Comparison of ENCODE assay signal across 9 cellular contexts in the genomic region with DNA sequence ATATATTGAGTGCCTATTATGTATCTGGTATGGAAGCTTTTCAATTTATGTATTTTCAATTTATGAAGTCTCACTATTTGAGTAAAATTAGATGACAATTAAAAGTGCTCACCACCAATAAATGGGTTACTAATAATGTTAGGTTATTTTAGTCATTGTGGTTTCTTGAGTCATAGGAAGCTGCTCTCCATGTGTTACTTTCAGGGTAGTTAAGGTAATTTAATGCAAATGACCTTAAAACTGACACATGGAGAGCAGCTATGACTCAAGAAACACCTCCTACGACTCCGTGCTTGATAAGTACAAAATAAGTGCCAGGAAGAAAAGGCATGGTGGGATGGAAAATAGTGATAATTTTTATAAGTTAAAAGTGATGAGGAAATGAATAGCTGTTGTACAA. TPM values are rescaled to one million over a fixed set of nuclear protein-coding genes. Genes with fewer than 3 reads are reported as not detected.
A peak's percentile ranks its signal among the peaks of the same experiment; 100 is the strongest.
DNase-seq lines count a peak whose midpoint lies in the region; ATAC-seq and TF ChIP-seq lines count a peak whose summit lies in the region.
"Had no signal": no experiment of that assay in that cellular context is flagged by ENCODE, and none has a peak within 500 bp of the region (broad histone marks: within the 10 kb centered on the region; RNA-seq: fewer than 3 reads in every experiment).

No MANE protein-coding gene starts in this region.

- peak; percentile 92 for ATAC-seq in GM19025 (IDR thresholded peaks at IDR 0.05; ENCODE audit: low read depth, unreplicated experiment)
- peak; percentile 88 for ATAC-seq in HG02759 (IDR thresholded peaks at IDR 0.05; ENCODE audit: unreplicated experiment)
- no peak for ATAC-seq in gastrocnemius medialis
- no peak for ATAC-seq in right lobe of liver

- DNase-seq in NOMO-1 treated with dmso at 0.1 percent for 144 hours (lab: John Stamatoyannopoulos, UW; ENCODE audit: unreplicated experiment) (peak; percentile 6), pulmonary artery endothelial cell (ENCODE audit: low read depth, low spot score) (peak; percentile 35), amygdala (lab: John Stamatoyannopoulos, UW) (no peak), G401 (ENCODE audit: low spot score) (no peak), gastrocnemius medialis (no peak), right lobe of liver (no peak)
- DNase-seq: posterior cingulate gyrus had no signal

- no peaks in the 10 kb centered on the region for H3K36me3 ChIP-seq in gastrocnemius medialis
- H3K36me3 ChIP-seq in right lobe of liver = no peaks in the 10 kb centered on the region

- H3K4me3 ChIP-seq in gastrocnemius medialis = no peak overlapping the region
- no peak overlapping the region for H3K4me3 ChIP-seq in right lobe of liver

- H3K27me3 ChIP-seq in gastrocnemius medialis (no peaks in the 10 kb centered on the region), right lobe of liver (no peaks in the 10 kb centered on the region)

- 65% methylated on average over 2 of the region's 2 CpGs for WGBS in right lobe of liver (ENCODE audit: insufficient coverage, low coverage, low lambda C conversion rate, missing lambda C conversion rate)

- no peak for TF ChIP-seq CTCF in gastrocnemius medialis (IDR thresholded peaks at IDR 0.05 in 4 of 5, conservative IDR thresholded peaks at IDR 0.05 in 1 of 5)
- no peak for TF ChIP-seq CTCF in right lobe of liver (IDR thresholded peaks at IDR 0.05)

- TF ChIP-seq POLR2A in gastrocnemius medialis (IDR thresholded peaks at IDR 0.05) (no peak), right lobe of liver (IDR thresholded peaks at IDR 0.05) (no peak)

- in situ Hi-C loops in G401 (cut with HindIII; ENCODE audit: low sequenced_read_pairs) = no loop called here
- in situ Hi-C loops in gastrocnemius medialis (cut with MboI; ENCODE audit: low sequenced_read_pairs in 4 of 4) = no loop called here

- H3K9me3 ChIP-seq in gastrocnemius medialis (no peaks in the 10 kb centered on the region), right lobe of liver (no peaks in the 10 kb centered on the region)

- H3K4me1 ChIP-seq in gastrocnemius medialis (no peaks in the 10 kb centered on the region), right lobe of liver (no peaks in the 10 kb centered on the region)

- H3K27ac ChIP-seq in gastrocnemius medialis (no peak overlapping the region), right lobe of liver (no peak overlapping the region)

- intact Hi-C loops in gastrocnemius medialis (cut with DNase I; ENCODE audit: low total_unique reads) = no loop called here
- intact Hi-C loops in right lobe of liver (cut with DNase I) = no loop called here

RNA-seq across cellular contexts. Expression of a gene that starts 16.5 kb away (rescaled TPM):
- total RNA-seq in pulmonary artery endothelial cell (not detected in 2 replicates), gastrocnemius medialis (under 1 TPM in 3 of 4 donors, not detected in 1; 0.36 to 0.78 (median 0.41) TPM), right lobe of liver (not detected)
- not detected in 2 replicates for total RNA-seq in G401 (2014; rRNA removed; shearing (Covaris generic))

Comparison
In these comparisons a context has a peak if more than half of its experiments do, and no peak if none do; other contexts are left out.
1. ATAC-seq: peak in GM19025 (single experiment) and HG02759 (single experiment); none in gastrocnemius medialis (0 of 2) and right lobe of liver (0 of 4).
2. DNase-seq: peak in NOMO-1 treated with dmso at 0.1 percent for 144 hours (single experiment) and pulmonary artery endothelial cell (single experiment); none in amygdala (0 of 56), G401 (single experiment), gastrocnemius medialis (0 of 2) and right lobe of liver (0 of 3).